Comparison of ENCODE assay signal across 17 cellular contexts in genomic region chr21:42461185-42461520, GRCh38. TPM values are rescaled to one million over a fixed set of nuclear protein-coding genes. Genes with fewer than 3 reads are reported as not detected.
DNase-seq lines count a peak whose midpoint lies in the region; ATAC-seq and TF ChIP-seq lines count a peak whose summit lies in the region.
"Had no signal": no experiment of that assay in that cellular context is flagged by ENCODE, and none has a peak within 500 bp of the region (broad histone marks: within the 10 kb centered on the region; RNA-seq: fewer than 3 reads in every experiment).

No MANE protein-coding gene starts in this region.

- no peak overlapping the region for H2BK12ac ChIP-seq in H9 (ENCODE audit: insufficient read length, low read depth, low read length)

- H3K27ac Mint-ChIP-seq in H9 (peak overlapping the region in 1 of 3 experiments; percentile 58; a peak in 1 of 7 replicates), activated B cell treated with CpG ODN at 0.5 μM for 24 hours (peak overlapping the region; percentile 98), nephron (peak overlapping the region; percentile 95 to 96 (median 96))
- H3K27ac Mint-ChIP-seq: activated CD8-positive, alpha-beta memory T cell treated with anti-CD3 and anti-CD28 coated beads, Interleukin-2, amount 10 ng/mL, durations not matched to agents 7 days and 5 days had no signal

- peak; percentile 90 for DNase-seq in NCI-H748 (lab: John Stamatoyannopoulos, UW; ENCODE audit: unreplicated experiment)
- no peak for DNase-seq in NCI-H748 treated with DMSO at 0.1 percent for 48 hours (lab: John Stamatoyannopoulos, UW)
- DNase-seq in H9, result no peak
- DNase-seq in activated B cell treated with CpG ODN at 0.5 μM for 24 hours, result no peak
- DNase-seq in NCI-H1694 (lab: John Stamatoyannopoulos, UW), result no peak
- no peak for DNase-seq in anterior cingulate cortex (lab: John Stamatoyannopoulos, UW)
- DNase-seq in DMS 273 (lab: John Stamatoyannopoulos, UW; ENCODE audit: unreplicated experiment), result no peak
- DNase-seq: activated CD8-positive, alpha-beta memory T cell treated with anti-CD3 and anti-CD28 coated beads, Interleukin-2, amount 10 ng/mL, durations not matched to agents 7 days and 5 days; EL; mammary epithelial cell; MV-4-11 had no signal

- ATAC-seq in activated B cell treated with CpG ODN at 0.5 μM for 24 hours (ENCODE audit: low read depth), result no peak
- ATAC-seq: A549; activated CD8-positive, alpha-beta memory T cell treated with anti-CD3 and anti-CD28 coated beads, Interleukin-2, amount 10 ng/mL, durations not matched to agents 7 days and 5 days had no signal

- no peak overlapping the region for H3K23ac ChIP-seq in H9 (ENCODE audit: insufficient read length, low read depth, low read length)

- no peaks in the 10 kb centered on the region for H4K20me1 ChIP-seq in H9 (ENCODE audit: control insufficient read depth, insufficient read depth, insufficient read length)

- no peak overlapping the region for H4K5ac ChIP-seq in H9 (ENCODE audit: insufficient read length, low read depth, low read length)

- H3K27me3 ChIP-seq in H9 (ENCODE audit: insufficient read depth, low read length), result no peaks in the 10 kb centered on the region

- H3K9me3 Mint-ChIP-seq in H9 (peaks cover 6 to 8% of the 10 kb centered on the region in 2 experiments; a peak in 4 of 5 replicates), activated B cell treated with CpG ODN at 0.5 μM for 24 hours (no peaks in the 10 kb centered on the region), nephron (peaks cover 5% of the 10 kb centered on the region)

- H3K79me2 ChIP-seq in H9 (ENCODE audit: insufficient read depth, low read length), result no peaks in the 10 kb centered on the region

- H3K23me2 ChIP-seq in H9 (ENCODE audit: insufficient read length, low read depth, low read length, poor library complexity, severe bottlenecking), result no peaks in the 10 kb centered on the region

- H4K8ac ChIP-seq in H9 (replicated peaks; ENCODE audit: insufficient read length, low read depth, low read length), result no peak overlapping the region

- peaks cover 54 to 64% of the 10 kb centered on the region in 2 experiments for H3K4me1 Mint-ChIP-seq in H9
- H3K4me1 Mint-ChIP-seq in activated B cell treated with CpG ODN at 0.5 μM for 24 hours, result peaks cover 70% of the 10 kb centered on the region
- peaks cover 38% of the 10 kb centered on the region for H3K4me1 Mint-ChIP-seq in nephron

- POLR2A ChIA-PET in activated B cell treated with CpG ODN at 0.5 μM for 24 hours (lab: Charles Lee), result interaction anchor here (0.9 to 2.1 kb wide), 3 partner anchors 53 to 63 kb away, joined by 3 to 5 read pairs (median 5); no protein-coding TSS in a partner anchor

- no peak overlapping the region for H3K14ac ChIP-seq in H9 (ENCODE audit: insufficient read depth, low read length)

- no peaks in the 10 kb centered on the region for H3K79me1 ChIP-seq in H9 (ENCODE audit: insufficient read depth, low read depth, low read length, poor library complexity, severe bottlenecking)

- no peak overlapping the region for H2BK5ac ChIP-seq in H9 (ENCODE audit: insufficient read length, low read length)

- no peak overlapping the region for H2AK5ac ChIP-seq in H9 (ENCODE audit: insufficient read length, low read length)

- no peak overlapping the region for H3K56ac ChIP-seq in H9 (ENCODE audit: insufficient read length, low read depth, low read length)

- no peak overlapping the region for H3K18ac ChIP-seq in H9 (ENCODE audit: insufficient read length, low read depth, low read length)

- intact Hi-C loops in activated B cell treated with CpG ODN at 0.5 μM for 24 hours (cut with micrococcal nuclease), result loop anchor here (2.0 to 10.0 kb wide), 4 partner anchors 14 to 456 kb away; no protein-coding TSS in a partner anchor

- no peak overlapping the region for H2BK20ac ChIP-seq in H9 (ENCODE audit: low read depth, low read length, poor library complexity, severe bottlenecking)

- H2BK15ac ChIP-seq in H9 (ENCODE audit: low read depth, low read length), result no peak overlapping the region

- peaks cover 7% of the 10 kb centered on the region; the same call in 1 of the 2 replicates for H3K4me1 ChIP-seq in H9 (ENCODE audit: insufficient read depth, low read length)
- H3K4me1 ChIP-seq: A549 had no signal

- peak overlapping the region; percentile 63 for H2BK120ac ChIP-seq in H9 (ENCODE audit: low read depth, low read length, poor library complexity, severe bottlenecking)

- CTCF ChIA-PET in activated B cell treated with CpG ODN at 0.5 μM for 24 hours (lab: Charles Lee), result interaction anchor here (3.5 kb wide), 1 partner anchor 75 kb away, joined by 16 read pairs; no protein-coding TSS in a partner anchor

- no peak overlapping the region for H2AFZ ChIP-seq in H9 (ENCODE audit: low read length)

- TF ChIP-seq CTCF in H9 (conservative IDR thresholded peaks at IDR 0.05) (no peak), activated B cell treated with CpG ODN at 0.5 μM for 24 hours (IDR thresholded peaks at IDR 0.05) (no peak), nephron (IDR thresholded peaks at IDR 0.05; ENCODE audit: unreplicated experiment in 3 of 3) (no peak)

- peaks cover 0 to 2% (median 0%) of the 10 kb centered on the region in 3 experiments; a peak in 2 of 7 replicates for H3K36me3 Mint-ChIP-seq in H9 (ENCODE audit: insufficient read depth in 1 of 3, low read depth in 3 of 3)
- no peaks in the 10 kb centered on the region for H3K36me3 Mint-ChIP-seq in activated B cell treated with CpG ODN at 0.5 μM for 24 hours (ENCODE audit: low read depth)
- no peaks in the 10 kb centered on the region for H3K36me3 Mint-ChIP-seq in nephron (ENCODE audit: low read depth)
- H3K36me3 Mint-ChIP-seq: activated CD8-positive, alpha-beta memory T cell treated with anti-CD3 and anti-CD28 coated beads, Interleukin-2, amount 10 ng/mL, durations not matched to agents 7 days and 5 days; brain had no signal

- no peak overlapping the region for H3K27ac ChIP-seq in H9 (ENCODE audit: insufficient read length, low read depth, low read length)
- H3K27ac ChIP-seq: A549 had no signal

- H3T11ph ChIP-seq in H9 (ENCODE audit: low read length), result no peak overlapping the region

- H3K4ac ChIP-seq in H9 (ENCODE audit: low read depth, low read length), result no peak overlapping the region

- no peak overlapping the region for H3K9ac ChIP-seq in H9 (ENCODE audit: extremely low read depth, insufficient read length, low read length)

- H3K4me3 Mint-ChIP-seq in H9 (no peak overlapping the region), activated B cell treated with CpG ODN at 0.5 μM for 24 hours (peak overlapping the region; percentile 78), nephron (no peak overlapping the region)
- H3K4me3 Mint-ChIP-seq: activated CD8-positive, alpha-beta memory T cell treated with anti-CD3 and anti-CD28 coated beads, Interleukin-2, amount 10 ng/mL, durations not matched to agents 7 days and 5 days had no signal

- H3K9me3 ChIP-seq in H9 (ENCODE audit: control insufficient read depth, low read depth, low read length), result no peaks in the 10 kb centered on the region
- H3K9me3 ChIP-seq: A549 had no signal

- no CpG with 5 or more reads among the region's 5 CpGs for WGBS in H9 (ENCODE audit: extremely low coverage, insufficient read length, low lambda C conversion rate)

- H4K91ac ChIP-seq in H9 (ENCODE audit: insufficient read length, low read depth, low read length), result no peak overlapping the region

- H3K27me3 Mint-ChIP-seq in H9 (ENCODE audit: low read depth), result peaks cover 10% of the 10 kb centered on the region
- no peaks in the 10 kb centered on the region for H3K27me3 Mint-ChIP-seq in activated B cell treated with CpG ODN at 0.5 μM for 24 hours
- H3K27me3 Mint-ChIP-seq in nephron (ENCODE audit: low read depth), result peaks cover 8% of the 10 kb centered on the region
- H3K27me3 Mint-ChIP-seq: activated CD8-positive, alpha-beta memory T cell treated with anti-CD3 and anti-CD28 coated beads, Interleukin-2, amount 10 ng/mL, durations not matched to agents 7 days and 5 days had no signal

- no peak overlapping the region for H3K4me2 ChIP-seq in H9 (ENCODE audit: insufficient read depth, insufficient read length, low read length)
- H3K4me2 ChIP-seq: A549 had no signal

RNA-seq across cellular contexts. Expression of gene RSPH1, which starts 34.9 kb away (rescaled TPM):
- total RNA-seq in H9 (2021) (0.31 TPM in 1 of 2 replicates, not detected in the other), activated B cell treated with CpG ODN at 0.5 μM for 24 hours (0.38 TPM in 1 of 2 replicates, not detected in the other)
- total RNA-seq: activated CD8-positive, alpha-beta memory T cell treated with anti-CD3 and anti-CD28 coated beads, Interleukin-2, amount 10 ng/mL, durations not matched to agents 7 days and 5 days; T-helper 1 cell treated with Interleukin-12 subunit alpha and Interleukin-12 subunit beta and Interleukin-4 antibody, amounts not matched to agents 30 ng/mL and 1 ng/mL, for 36 hours had no signal

RNA-seq across cellular contexts. Expression of gene SLC37A1, which starts 52.5 kb away (rescaled TPM):
- total RNA-seq in H9 (2021) (34.8 and 37.7 TPM in 2 replicates), activated B cell treated with CpG ODN at 0.5 μM for 24 hours (39.8 and 47.9 TPM in 2 replicates)

RNA-seq across cellular contexts. Expression of gene UBASH3A, which starts 57.5 kb away (rescaled TPM):
- total RNA-seq in H9 (2021), result not detected in 2 replicates
- 0.20 TPM in 1 of 2 replicates, not detected in the other for total RNA-seq in activated B cell treated with CpG ODN at 0.5 μM for 24 hours
- total RNA-seq: mammary epithelial cell, renal cortical epithelial cell, temporal lobe had no signal
